In genomic region chr14:102786758-102787157, GRCh38 we compare ENCODE assay signal across 17 cellular contexts. TPM values are rescaled to one million over a fixed set of nuclear protein-coding genes. Genes with fewer than 3 reads are reported as not detected.
DNase-seq lines count a peak whose midpoint lies in the region; ATAC-seq and TF ChIP-seq lines count a peak whose summit lies in the region.
"Had no signal": no experiment of that assay in that cellular context is flagged by ENCODE, and none has a peak within 500 bp of the region (broad histone marks: within the 10 kb centered on the region; RNA-seq: fewer than 3 reads in every experiment).

No MANE protein-coding gene starts in this region.

- no peaks in the 10 kb centered on the region for H3K27me3 ChIP-seq in psoas muscle (ENCODE audit: insufficient read depth in 3 of 3, low read length in 2 of 3)
- H3K27me3 ChIP-seq: right atrium auricular region, SJSA1 had no signal

- no peaks in the 10 kb centered on the region for H3K9me3 Mint-ChIP-seq in activated naive CD4-positive, alpha-beta T cell treated with anti-CD3 and anti-CD28 coated beads, Interleukin-2, amount 50 U/mL, for 24 hours
- no peaks in the 10 kb centered on the region for H3K9me3 Mint-ChIP-seq in natural killer cell
- peaks cover 9% of the 10 kb centered on the region for H3K9me3 Mint-ChIP-seq in progenitor cell of endocrine pancreas (ENCODE audit: low read depth)

- no peak overlapping the region for H3K27ac ChIP-seq in psoas muscle
- H3K27ac ChIP-seq: right atrium auricular region, SJSA1, VCaP had no signal

- TF ChIP-seq CTCF in natural killer cell (IDR thresholded peaks at IDR 0.05) (no peak), progenitor cell of endocrine pancreas (IDR thresholded peaks at IDR 0.05; ENCODE audit: unreplicated experiment) (no peak), psoas muscle (IDR thresholded peaks at IDR 0.05) (no peak)

- no peaks in the 10 kb centered on the region for H3K4me1 ChIP-seq in psoas muscle
- H3K4me1 ChIP-seq: right atrium auricular region had no signal

- H3K4me1 Mint-ChIP-seq in activated naive CD4-positive, alpha-beta T cell treated with anti-CD3 and anti-CD28 coated beads, Interleukin-2, amount 50 U/mL, for 24 hours = peaks cover 76% of the 10 kb centered on the region
- peaks cover 43 to 47% of the 10 kb centered on the region in 2 donors for H3K4me1 Mint-ChIP-seq in natural killer cell
- H3K4me1 Mint-ChIP-seq in progenitor cell of endocrine pancreas (ENCODE audit: low read depth) = no peaks in the 10 kb centered on the region

- peak overlapping the region; percentile 36 for H3K27ac Mint-ChIP-seq in activated naive CD4-positive, alpha-beta T cell treated with anti-CD3 and anti-CD28 coated beads, Interleukin-2, amount 50 U/mL, for 24 hours
- H3K27ac Mint-ChIP-seq in natural killer cell = peak overlapping the region in 1 of 2 donors; percentile 55
- no peak overlapping the region for H3K27ac Mint-ChIP-seq in progenitor cell of endocrine pancreas
- H3K27ac Mint-ChIP-seq: activated naive CD8-positive, alpha-beta T cell treated with anti-CD3 and anti-CD28 coated beads, Interleukin-2, amount 10 ng/mL, durations not matched to agents 7 days and 5 days had no signal

- intact Hi-C loops in natural killer cell (cut with micrococcal nuclease) = no loop called here
- intact Hi-C loops in psoas muscle (cut with DNase I) = no loop called here

- no peak for DNase-seq in activated CD4-positive, CD25-positive, alpha-beta regulatory T cell (lab: John Stamatoyannopoulos, UW)
- DNase-seq in HCEC 1CT (peak; percentile 18), natural killer cell (no peak), progenitor cell of endocrine pancreas (ENCODE audit: low spot score, unreplicated experiment) (no peak), psoas muscle (no peak), SIG-M5 (lab: John Stamatoyannopoulos, UW) (no peak)
- DNase-seq: activated naive CD8-positive, alpha-beta T cell treated with anti-CD3 and anti-CD28 coated beads, Interleukin-2, amount 10 ng/mL, durations not matched to agents 7 days and 5 days; foreskin melanocyte; kidney; NCI-H1417 treated with DMSO at 0.1 percent for 48 hours; NCI-H69 had no signal

- no peaks in the 10 kb centered on the region for H3K9me3 ChIP-seq in psoas muscle
- H3K9me3 ChIP-seq: HAP-1, right atrium auricular region, SJSA1 had no signal

- peak; percentile 60 to 70 for ATAC-seq in activated CD4-positive, CD25-positive, alpha-beta regulatory T cell treated with anti-CD3 and anti-CD28 coated beads, Interleukin-2, amount 50 U/mL, for 24 hours
- ATAC-seq in natural killer cell (peak in 2 of 3 donors; percentile 50 to 62), psoas muscle (no peak)

- H3K4me3 ChIP-seq in psoas muscle = no peak overlapping the region
- H3K4me3 ChIP-seq: HAP-1, right atrium auricular region, SJSA1 had no signal

- H3K36me3 Mint-ChIP-seq in activated naive CD4-positive, alpha-beta T cell treated with anti-CD3 and anti-CD28 coated beads, Interleukin-2, amount 50 U/mL, for 24 hours = peaks cover 13% of the 10 kb centered on the region
- H3K36me3 Mint-ChIP-seq in natural killer cell = no peaks in the 10 kb centered on the region
- H3K36me3 Mint-ChIP-seq in progenitor cell of endocrine pancreas (ENCODE audit: insufficient read depth) = peaks cover 9% of the 10 kb centered on the region

- no peak overlapping the region for H3K4me3 Mint-ChIP-seq in activated naive CD4-positive, alpha-beta T cell treated with anti-CD3 and anti-CD28 coated beads, Interleukin-2, amount 50 U/mL, for 24 hours
- H3K4me3 Mint-ChIP-seq in natural killer cell (peak overlapping the region; percentile 17), progenitor cell of endocrine pancreas (ENCODE audit: low read depth) (no peak overlapping the region)
- H3K4me3 Mint-ChIP-seq: activated naive CD8-positive, alpha-beta T cell treated with anti-CD3 and anti-CD28 coated beads, Interleukin-2, amount 10 ng/mL, durations not matched to agents 7 days and 5 days had no signal

- 88 to 93% (median 93%) methylated on average over 5 of the region's 5 CpGs for WGBS in psoas muscle, 3 donors

- H3K36me3 ChIP-seq in psoas muscle (ENCODE audit: insufficient read depth in 1 of 2, low read depth in 1 of 2) = no peaks in the 10 kb centered on the region
- H3K36me3 ChIP-seq: HAP-1, right atrium auricular region had no signal

- H3K27me3 Mint-ChIP-seq in activated naive CD4-positive, alpha-beta T cell treated with anti-CD3 and anti-CD28 coated beads, Interleukin-2, amount 50 U/mL, for 24 hours = no peaks in the 10 kb centered on the region
- H3K27me3 Mint-ChIP-seq in natural killer cell (ENCODE audit: low read depth in 2 of 2) (no peaks in the 10 kb centered on the region), progenitor cell of endocrine pancreas (no peaks in the 10 kb centered on the region)
- H3K27me3 Mint-ChIP-seq: activated naive CD8-positive, alpha-beta T cell treated with anti-CD3 and anti-CD28 coated beads, Interleukin-2, amount 10 ng/mL, durations not matched to agents 7 days and 5 days had no signal

RNA-seq across cellular contexts. Expression of gene TRAF3, which starts 9.5 kb away (rescaled TPM):
- 10 to 100 TPM; 21.0 to 31.6 (median 23.5) TPM for total RNA-seq in natural killer cell
- total RNA-seq in progenitor cell of endocrine pancreas = 26.3 and 26.6 TPM in 2 replicates
- total RNA-seq in psoas muscle = 10 to 100 TPM in 1 of 4 donors, 1 to 10 TPM in 3; 7.9 to 16.3 (median 8.2) TPM
- polyA plus RNA-seq in psoas muscle = 10 to 100 TPM in 1 of 3 donors, 1 to 10 TPM in 2; 3.3 to 15.9 (median 3.3) TPM

Comparison
In these comparisons a context has a peak if more than half of its experiments do, and no peak if none do; other contexts are left out.
1. ATAC-seq: peak in activated CD4-positive, CD25-positive, alpha-beta regulatory T cell treated with anti-CD3 and anti-CD28 coated beads, Interleukin-2, amount 50 U/mL, for 24 hours (2 of 2) and natural killer cell (2 of 3); none in psoas muscle (0 of 4).